12 cellular contexts compared by ENCODE assay signal in the genomic region with DNA sequence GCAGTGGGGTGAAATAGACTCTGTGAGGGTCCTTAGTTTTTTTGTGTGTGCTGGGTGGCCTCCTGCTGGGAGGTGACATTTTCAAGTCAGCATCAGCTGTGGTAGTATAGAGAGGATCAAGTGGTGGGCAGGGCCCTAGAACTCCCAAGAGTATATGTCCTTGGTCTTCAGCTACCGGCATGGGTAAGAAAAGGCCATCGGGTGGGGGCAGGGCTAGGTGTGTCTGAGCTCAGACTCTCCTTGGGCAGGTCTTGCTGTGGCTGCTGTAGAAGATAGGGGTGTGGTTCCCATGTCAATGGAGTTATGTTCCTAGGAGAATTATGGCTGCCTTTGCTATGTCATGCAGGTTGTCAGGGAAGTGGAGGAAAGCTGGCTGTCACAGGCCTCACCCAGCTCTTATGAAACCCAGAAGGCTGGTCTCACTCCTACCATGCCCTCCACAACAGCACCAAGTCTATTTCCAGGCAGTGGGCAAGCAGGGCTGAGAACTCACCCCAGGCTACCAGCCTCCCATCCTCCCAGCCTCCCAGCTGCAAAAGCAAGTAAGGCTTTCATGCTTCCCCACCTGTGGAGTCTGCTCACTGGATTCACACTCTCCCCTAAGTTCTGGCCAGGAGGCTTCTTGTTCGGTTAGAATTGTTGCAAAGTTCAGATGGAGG.
A peak's percentile ranks its signal among the peaks of the same experiment; 100 is the strongest.
DNase-seq lines count a peak whose midpoint lies in the region; ATAC-seq and TF ChIP-seq lines count a peak whose summit lies in the region.
"Had no signal": no experiment of that assay in that cellular context is flagged by ENCODE, and none has a peak within 500 bp of the region (broad histone marks: within the 10 kb centered on the region; RNA-seq: fewer than 3 reads in every experiment).

No MANE protein-coding gene starts in this region.

- intact Hi-C loops in Right ventricle myocardium superior (cut with DNase I), result no loop called here
- intact Hi-C loops in esophagus muscularis mucosa (cut with DNase I), result no loop called here
- intact Hi-C loops in stomach (cut with DNase I; ENCODE audit: low total_unique reads), result no loop called here

- no peak for ATAC-seq in Right ventricle myocardium superior (ENCODE audit: poor library complexity)
- ATAC-seq in GM18517 (IDR thresholded peaks at IDR 0.05; ENCODE audit: unreplicated experiment), result no peak
- ATAC-seq: HCT116 had no signal

- no peaks in the 10 kb centered on the region for H3K36me3 ChIP-seq in right atrium auricular region
- no peaks in the 10 kb centered on the region for H3K36me3 ChIP-seq in esophagus muscularis mucosa
- H3K36me3 ChIP-seq in stomach, result no peaks in the 10 kb centered on the region

- H3K9me3 ChIP-seq in right atrium auricular region (peaks cover 0 to 14% of the 10 kb centered on the region in 2 donors), esophagus muscularis mucosa (peaks cover 0 to 13% (median 7%) of the 10 kb centered on the region in 4 donors), stomach (peaks cover 0 to 22% (median 16%) of the 10 kb centered on the region in 4 donors)

- 68% methylated on average over 3 of the region's 3 CpGs for WGBS in esophagus muscularis mucosa
- 80 to 90% (median 88%) methylated on average over 3 of the region's 3 CpGs for WGBS in stomach, 5 donors

- H3K27me3 ChIP-seq in right atrium auricular region, result no peaks in the 10 kb centered on the region
- peaks cover 0 to 6% (median 0%) of the 10 kb centered on the region in 4 donors for H3K27me3 ChIP-seq in esophagus muscularis mucosa
- peaks cover 0 to 32% (median 0%) of the 10 kb centered on the region in 3 donors for H3K27me3 ChIP-seq in stomach

- DNase-seq in right atrium auricular region (ENCODE audit: low spot score) (peak; percentile 32), Right ventricle myocardium superior (no peak), esophagus muscularis mucosa (ENCODE audit: extremely low spot score) (peak; percentile 45), stomach (peak; percentile 22), activated T-cell treated with anti-CD3 and anti-CD28 coated beads for 4 hours (no peak)
- DNase-seq in activated T-cell treated with anti-CD3 and anti-CD28 coated beads, Interleukin-2, amount 50 U/mL, for 1 hour, result no peak
- DNase-seq: C1 segment of cervical spinal cord; Calu3; CD4-positive, alpha-beta T cell; DMS 273 treated with DMSO at 0.1 percent for 48 hours had no signal

- TF ChIP-seq POLR2A in esophagus muscularis mucosa (IDR thresholded peaks at IDR 0.05; ENCODE audit: low read depth) (no peak), stomach (IDR thresholded peaks at IDR 0.05) (no peak)

- TF ChIP-seq EP300 in esophagus muscularis mucosa (IDR thresholded peaks at IDR 0.05), result no peak
- TF ChIP-seq EP300 in stomach (IDR thresholded peaks at IDR 0.05), result no peak

- TF ChIP-seq CTCF in right atrium auricular region (IDR thresholded peaks at IDR 0.05) (no peak), esophagus muscularis mucosa (IDR thresholded peaks at IDR 0.05) (no peak), stomach (IDR thresholded peaks at IDR 0.05) (no peak)

- H3K27ac ChIP-seq in right atrium auricular region (no peak overlapping the region), esophagus muscularis mucosa (replicated peaks in 1 of 4) (no peak overlapping the region), stomach (no peak overlapping the region)

- no peaks in the 10 kb centered on the region for H3K4me1 ChIP-seq in right atrium auricular region
- H3K4me1 ChIP-seq in esophagus muscularis mucosa, result peaks cover 0 to 32% (median 23%) of the 10 kb centered on the region in 4 donors
- H3K4me1 ChIP-seq in stomach, result no peaks in the 10 kb centered on the region

- H3K4me3 ChIP-seq in right atrium auricular region (no peak overlapping the region), esophagus muscularis mucosa (no peak overlapping the region), stomach (no peak overlapping the region)

Comparison
In these comparisons a context has a peak if more than half of its experiments do, and no peak if none do; other contexts are left out.
1. DNase-seq: peak in right atrium auricular region (single experiment), esophagus muscularis mucosa (single experiment) and stomach (single experiment); none in Right ventricle myocardium superior (single experiment), activated T-cell treated with anti-CD3 and anti-CD28 coated beads for 4 hours (single experiment) and activated T-cell treated with anti-CD3 and anti-CD28 coated beads, Interleukin-2, amount 50 U/mL, for 1 hour (single experiment).